ENCODE assay signal across 16 cellular contexts in genomic region chr4:41373221-41373620, GRCh38.
DNase-seq lines count a peak whose midpoint lies in the region; ATAC-seq, FAIRE-seq and TF ChIP-seq lines count a peak whose summit lies in the region.
"Had no signal": no experiment of that assay in that cellular context is flagged by ENCODE, and none has a peak within 500 bp of the region (broad histone marks: within the 10 kb centered on the region; RNA-seq: fewer than 3 reads in every experiment).

No MANE protein-coding gene starts in this region.

- no peaks in the 10 kb centered on the region for H4K20me1 ChIP-seq in endothelial cell of umbilical vein (replicated peaks; ENCODE audit: control insufficient read depth, extremely low read depth, insufficient read depth, low read length)

- CTCF ChIA-PET in endothelial cell of umbilical vein (lab: Charles Lee), result interaction anchor here (0.7 kb wide), 1 partner anchor 271 kb away, joined by 3 read pairs; no protein-coding TSS in a partner anchor

- no peak overlapping the region for H3K4me2 ChIP-seq in endothelial cell of umbilical vein (ENCODE audit: insufficient read depth, low read length)

- no peaks in the 10 kb centered on the region for H3K79me2 ChIP-seq in endothelial cell of umbilical vein (ENCODE audit: control insufficient read depth, insufficient read depth, low read length)

- TF ChIP-seq CTCF in adrenal gland (IDR thresholded peaks at IDR 0.05) (no peak), endothelial cell of umbilical vein (IDR thresholded peaks at IDR 0.05; ENCODE audit: extremely low read depth in 1 of 2, insufficient read depth in 1 of 2, low read depth in 1 of 2, low read length in 2 of 2) (no peak), sigmoid colon (IDR thresholded peaks at IDR 0.05) (no peak)

- no peaks in the 10 kb centered on the region for H3K9me1 ChIP-seq in endothelial cell of umbilical vein (replicated peaks; ENCODE audit: control insufficient read depth, extremely low read depth, insufficient read depth, low read length)

- DNase-seq in DMS 273 (lab: John Stamatoyannopoulos, UW; ENCODE audit: unreplicated experiment) (peak; percentile 7), DMS 273 treated with DMSO at 0.1 percent for 48 hours (lab: John Stamatoyannopoulos, UW) (no peak), adrenal gland (peak in 4 of 7 donors; percentile 29 to 46 (median 42)), endothelial cell of umbilical vein (ENCODE audit: low read depth, low spot score) (peak; percentile 29), sigmoid colon (no peak), left colon (no peak), NCI-H1048 (lab: John Stamatoyannopoulos, UW) (no peak)
- DNase-seq: CD4-positive, CD25-positive, alpha-beta regulatory T cell; DND-41; GDM1; GM23248 had no signal

- H3K9ac ChIP-seq in endothelial cell of umbilical vein (replicated peaks; ENCODE audit: extremely low read depth, insufficient read depth, low read length) (no peak overlapping the region), skeletal muscle tissue (ENCODE audit: low read depth in 1 of 3, low read length in 3 of 3) (no peak overlapping the region)
- H3K9ac ChIP-seq: GM23248 had no signal

- no peak for FAIRE-seq in endothelial cell of umbilical vein (lab: Jason Lieb, UNC)
- FAIRE-seq: H54, HepG2 had no signal

- no peak for TF ChIP-seq EP300 in sigmoid colon (IDR thresholded peaks at IDR 0.05)

- dilution Hi-C loops in endothelial cell of umbilical vein (cut with MboI; ENCODE audit: extremely low pct_ligation_motif_present, low sequenced_read_pairs), result no loop called here

- H3K4me3 ChIP-seq in adrenal gland (no peak overlapping the region), endothelial cell of umbilical vein (replicated peaks in 1 of 3; ENCODE audit: insufficient read depth in 1 of 3, low read depth in 1 of 3, low read length in 3 of 3) (no peak overlapping the region), skeletal muscle tissue (ENCODE audit: low read length in 3 of 3) (no peak overlapping the region), sigmoid colon (no peak overlapping the region)
- H3K4me3 ChIP-seq: GM23248 had no signal

- TF ChIP-seq POLR2A in adrenal gland (IDR thresholded peaks at IDR 0.05) (no peak), endothelial cell of umbilical vein (IDR thresholded peaks at IDR 0.05; ENCODE audit: low read depth, low read length) (no peak), sigmoid colon (IDR thresholded peaks at IDR 0.05) (no peak)

- peaks cover 37 to 52% of the 10 kb centered on the region in 2 donors for H3K4me1 ChIP-seq in adrenal gland (replicated peaks in 1 of 2)
- H3K4me1 ChIP-seq in endothelial cell of umbilical vein (ENCODE audit: control insufficient read depth, extremely low read depth, insufficient read depth, low read length), result no peaks in the 10 kb centered on the region
- peaks cover 66 to 77% (median 66%) of the 10 kb centered on the region in 3 donors for H3K4me1 ChIP-seq in skeletal muscle tissue (ENCODE audit: control insufficient read depth in 3 of 3, insufficient read depth in 3 of 3, low read length in 3 of 3)
- H3K4me1 ChIP-seq in sigmoid colon, result no peaks in the 10 kb centered on the region

- BruUV-seq in endothelial cell of umbilical vein (replicated peaks; lab: Mats Ljungman, UMichigan), result no TSS peak

- intact Hi-C loops in adrenal gland (cut with DNase I), result no loop called here
- intact Hi-C loops in endothelial cell of umbilical vein (cut with micrococcal nuclease), result no loop called here
- intact Hi-C loops in sigmoid colon (cut with DNase I), result no loop called here
- intact Hi-C loops in left colon (cut with DNase I, micrococcal nuclease), result no loop called here

- H3K27ac ChIP-seq in adrenal gland (no peak overlapping the region), endothelial cell of umbilical vein (ENCODE audit: insufficient read depth, low read depth, low read length) (no peak overlapping the region), skeletal muscle tissue (ENCODE audit: low read depth, low read length) (peak overlapping the region; percentile 26), sigmoid colon (no peak overlapping the region)
- H3K27ac ChIP-seq: 22Rv1, GM23248 had no signal

- no peak for ATAC-seq in left colon
- ATAC-seq: HCT116, HepG2 had no signal

- no peak overlapping the region for H2AFZ ChIP-seq in endothelial cell of umbilical vein (ENCODE audit: low read depth, low read length)
- H2AFZ ChIP-seq: GM23248 had no signal

- no peaks in the 10 kb centered on the region for H3K27me3 ChIP-seq in adrenal gland
- H3K27me3 ChIP-seq in endothelial cell of umbilical vein (ENCODE audit: control insufficient read depth in 2 of 2, insufficient read depth in 2 of 2, low read length in 2 of 2), result peaks cover 20 to 30% of the 10 kb centered on the region in 2 experiments
- H3K27me3 ChIP-seq in skeletal muscle tissue (ENCODE audit: control insufficient read depth in 3 of 3, insufficient read depth in 3 of 3, low read length in 3 of 3), result no peaks in the 10 kb centered on the region
- H3K27me3 ChIP-seq in sigmoid colon, result no peaks in the 10 kb centered on the region

- H3K36me3 ChIP-seq in adrenal gland (replicated peaks in 1 of 2) (no peaks in the 10 kb centered on the region), endothelial cell of umbilical vein (ENCODE audit: control insufficient read depth in 2 of 2, extremely low read depth in 1 of 2, insufficient read depth in 2 of 2, low read length in 2 of 2) (no peaks in the 10 kb centered on the region), skeletal muscle tissue (ENCODE audit: control insufficient read depth in 3 of 3, insufficient read depth in 3 of 3, low read length in 3 of 3) (no peaks in the 10 kb centered on the region), sigmoid colon (no peaks in the 10 kb centered on the region)

- no peaks in the 10 kb centered on the region for H3K9me3 ChIP-seq in adrenal gland (replicated peaks in 1 of 3)
- H3K9me3 ChIP-seq in endothelial cell of umbilical vein (replicated peaks; ENCODE audit: control insufficient read depth, insufficient read depth, low read length), result no peaks in the 10 kb centered on the region
- no peaks in the 10 kb centered on the region for H3K9me3 ChIP-seq in skeletal muscle tissue (ENCODE audit: control insufficient read depth in 3 of 3, low read length in 3 of 3)
- H3K9me3 ChIP-seq in sigmoid colon, result no peaks in the 10 kb centered on the region

- 39 to 59% (median 47%) methylated on average over 3 of the region's 3 CpGs for WGBS in adrenal gland, 4 donors
- 76 to 90% methylated on average over 3 of the region's 3 CpGs for WGBS in sigmoid colon, 2 donors

- POLR2A ChIA-PET in endothelial cell of umbilical vein (lab: Charles Lee), result no interaction called here

TF ChIP-seq in endothelial cell of umbilical vein, 7 proteins besides CTCF, POLR2A, EP300 and RAD21:
- TF ChIP-seq POLR2AphosphoS5 (IDR thresholded peaks at IDR 0.05; ENCODE audit: insufficient read depth, low read depth, low read length), result no peak
- no peak for TF ChIP-seq JUN (IDR thresholded peaks at IDR 0.05; ENCODE audit: borderline replicate concordance, insufficient read depth, insufficient read length, low read depth)
- TF ChIP-seq EZH2 (IDR thresholded peaks at IDR 0.05; ENCODE audit: borderline replicate concordance, low read depth, low read length, severe bottlenecking), result no peak
- no peak for TF ChIP-seq GATA2 (IDR thresholded peaks at IDR 0.05; ENCODE audit: insufficient read depth, insufficient read length, low read depth, low read length)
- TF ChIP-seq FOS (IDR thresholded peaks at IDR 0.05; ENCODE audit: borderline replicate concordance, insufficient read depth, low read length), result no peak
- TF ChIP-seq, protein P1, sequence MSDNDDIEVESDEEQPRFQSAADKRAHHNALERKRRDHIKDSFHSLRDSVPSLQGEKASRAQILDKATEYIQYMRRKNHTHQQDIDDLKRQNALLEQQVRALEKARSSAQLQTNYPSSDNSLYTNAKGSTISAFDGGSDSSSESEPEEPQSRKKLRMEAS (IDR thresholded peaks at IDR 0.05; ENCODE audit: insufficient read depth, insufficient read length), result no peak
- TF ChIP-seq MYC (IDR thresholded peaks at IDR 0.05; ENCODE audit: low read depth, low read length), result no peak

Comparison
In these comparisons a context has a peak if more than half of its experiments do, and no peak if none do; other contexts are left out.
1. DNase-seq: peak in DMS 273 (single experiment), adrenal gland (4 of 7) and endothelial cell of umbilical vein (single experiment); none in DMS 273 treated with DMSO at 0.1 percent for 48 hours (single experiment), sigmoid colon (single experiment), left colon (0 of 2) and NCI-H1048 (single experiment).